8 cellular contexts compared by ENCODE assay signal in the genomic region with DNA sequence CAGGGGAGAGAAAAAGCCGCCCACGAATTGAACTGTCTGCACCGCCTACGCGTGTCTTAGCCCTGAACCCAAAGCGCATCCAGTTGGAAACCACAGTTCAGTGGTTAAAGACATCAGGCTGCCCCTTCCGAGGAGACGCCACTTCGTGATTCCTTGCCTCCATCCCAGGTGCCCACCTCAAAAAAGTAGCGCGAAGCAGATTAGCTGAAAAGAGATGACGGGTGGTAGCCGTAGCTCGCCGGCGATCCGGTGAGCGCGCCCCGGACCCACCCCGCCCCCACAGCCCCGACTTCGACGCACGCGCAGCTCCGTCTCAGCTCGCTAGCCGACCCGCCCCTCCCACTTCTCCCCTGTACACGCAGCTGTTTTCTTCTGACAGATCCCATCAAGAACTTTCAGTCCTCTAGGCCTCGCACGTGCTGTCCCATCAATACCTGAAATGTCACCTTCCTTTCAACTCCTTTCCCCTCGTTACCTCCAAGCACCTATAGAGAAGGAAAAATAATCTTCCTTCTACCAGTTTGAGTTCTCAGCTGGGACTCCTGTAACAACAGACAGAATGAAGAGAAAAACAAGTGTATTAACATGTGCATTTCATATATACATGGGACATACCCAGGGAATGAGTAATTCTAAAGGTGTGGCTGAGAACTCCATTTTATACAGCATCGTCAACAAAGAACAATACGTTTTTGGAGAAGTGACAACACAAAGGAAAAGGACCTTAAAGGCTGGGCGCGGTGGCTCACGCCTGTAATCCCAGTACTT. TPM values are rescaled to one million over a fixed set of nuclear protein-coding genes. Genes with fewer than 3 reads are reported as not detected.
DNase-seq lines count a peak whose midpoint lies in the region; ATAC-seq lines count a peak whose summit lies in the region.

No MANE protein-coding gene starts in this region.

- peaks cover 4% of the 10 kb centered on the region for H3K36me3 Mint-ChIP-seq in T-helper 1 cell treated with Interleukin-12 subunit alpha and Interleukin-12 subunit beta and Interleukin-4 antibody, amounts not matched to agents 30 μg/mL and 1 μg/mL, for 36 hours (ENCODE audit: low read depth)

- H3K9me3 Mint-ChIP-seq in T-helper 1 cell treated with Interleukin-12 subunit alpha and Interleukin-12 subunit beta and Interleukin-4 antibody, amounts not matched to agents 30 μg/mL and 1 μg/mL, for 36 hours: no peaks in the 10 kb centered on the region

- H3K27me3 Mint-ChIP-seq in T-helper 1 cell treated with Interleukin-12 subunit alpha and Interleukin-12 subunit beta and Interleukin-4 antibody, amounts not matched to agents 30 μg/mL and 1 μg/mL, for 36 hours (ENCODE audit: low read depth): peaks cover 6% of the 10 kb centered on the region

- peak overlapping the region; percentile 95 for H3K27ac ChIP-seq in angular gyrus (ENCODE audit: low read depth, low read length)
- H3K27ac ChIP-seq in right cardiac atrium (ENCODE audit: low read length): peak overlapping the region; percentile 93
- peak overlapping the region; percentile 72 for H3K27ac ChIP-seq in urinary bladder (ENCODE audit: low read depth)

- H3K4me3 Mint-ChIP-seq in T-helper 1 cell treated with Interleukin-12 subunit alpha and Interleukin-12 subunit beta and Interleukin-4 antibody, amounts not matched to agents 30 μg/mL and 1 μg/mL, for 36 hours: peak overlapping the region; percentile 93

- no peaks in the 10 kb centered on the region for H3K36me3 ChIP-seq in urinary bladder (ENCODE audit: insufficient read depth)

- intact Hi-C loops in right cardiac atrium (cut with DNase I): loop anchor here in 1 of 4 donors (10.0 kb wide), 1 partner anchor 54 kb away; a partner anchor contains a TSS

- no peaks in the 10 kb centered on the region for H3K9me3 ChIP-seq in right cardiac atrium (ENCODE audit: control insufficient read depth, low read length)

- H3K4me3 ChIP-seq in GM08714 (ENCODE audit: low read length) (peak overlapping the region; percentile 96), right cardiac atrium (ENCODE audit: low read length) (peak overlapping the region; percentile 96), urinary bladder (ENCODE audit: low read depth, low read length) (peak overlapping the region; percentile 59)

- H3K27me3 ChIP-seq in right cardiac atrium (ENCODE audit: control insufficient read depth, insufficient read depth): no peaks in the 10 kb centered on the region

- H3K4me1 Mint-ChIP-seq in T-helper 1 cell treated with Interleukin-12 subunit alpha and Interleukin-12 subunit beta and Interleukin-4 antibody, amounts not matched to agents 30 μg/mL and 1 μg/mL, for 36 hours (ENCODE audit: low read depth): peaks cover 28% of the 10 kb centered on the region

- DNase-seq in NCI-H1417 (lab: John Stamatoyannopoulos, UW) (peak; percentile 77 to 89 (median 85)), right cardiac atrium (peak; percentile 85 to 94 (median 94)), putamen (ENCODE audit: low spot score) (peak; percentile 82)

- H3K27ac Mint-ChIP-seq in T-helper 1 cell treated with Interleukin-12 subunit alpha and Interleukin-12 subunit beta and Interleukin-4 antibody, amounts not matched to agents 30 μg/mL and 1 μg/mL, for 36 hours: peak overlapping the region; percentile 97

- H3K4me1 ChIP-seq in right cardiac atrium (ENCODE audit: control insufficient read depth, insufficient read depth, low read length): peaks cover 2% of the 10 kb centered on the region
- H3K4me1 ChIP-seq in urinary bladder (ENCODE audit: insufficient read depth): no peaks in the 10 kb centered on the region

- peak; percentile 52 for ATAC-seq in HG02610 (IDR thresholded peaks at IDR 0.05; ENCODE audit: unreplicated experiment)
- peak; percentile 90 for ATAC-seq in right cardiac atrium

- WGBS in right cardiac atrium: 5% methylated on average over 39 of the region's 39 CpGs
- WGBS in urinary bladder: 5% methylated on average over 39 of the region's 39 CpGs

RNA-seq across cellular contexts. Expression of a gene that starts 49.5 kb away (rescaled TPM):
- total RNA-seq in right cardiac atrium (not detected), urinary bladder (not detected)
- polyA plus RNA-seq in right cardiac atrium (not detected), urinary bladder (not detected)

RNA-seq across cellular contexts. Expression of a gene that starts 54.7 kb away (rescaled TPM):
- total RNA-seq in right cardiac atrium (10 to 100 TPM; 33.9 to 40.6 (median 36.3) TPM), urinary bladder (45.2 TPM)
- polyA plus RNA-seq in right cardiac atrium (16.2 TPM), urinary bladder (23.3 TPM)

RNA-seq across cellular contexts. Expression of a gene that starts 57.5 kb away (rescaled TPM):
- total RNA-seq in right cardiac atrium (not detected), urinary bladder (not detected)
- polyA plus RNA-seq in right cardiac atrium (not detected), urinary bladder (not detected)

Comparison
In these comparisons a context has a peak if more than half of its experiments do, and no peak if none do; other contexts are left out.
1. Peak in every context shown above with its lines: DNase-seq, ATAC-seq, H3K4me3 ChIP-seq and H3K27ac ChIP-seq.